In the genomic region with DNA sequence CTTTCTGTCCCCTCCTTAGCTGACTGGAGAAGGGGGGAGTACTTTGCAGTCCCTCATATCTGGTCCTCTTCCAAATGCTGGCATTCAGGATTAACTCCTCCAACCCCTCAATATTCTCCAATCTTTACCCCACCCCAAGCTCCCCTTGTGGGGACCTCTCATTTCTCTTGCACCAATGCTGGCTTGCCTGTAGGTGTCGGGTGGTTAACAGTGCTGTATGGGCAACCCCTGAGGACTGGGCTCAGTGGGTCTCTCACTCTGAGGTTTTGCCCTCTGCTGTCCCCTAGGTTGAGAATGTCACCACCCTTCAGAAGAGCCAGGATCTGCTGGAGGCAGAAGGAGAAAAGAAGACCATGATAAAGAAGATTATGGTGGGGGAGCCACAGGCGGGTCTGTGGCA, we compare ENCODE assay signal across 29 cellular contexts. TPM values are rescaled to one million over a fixed set of nuclear protein-coding genes. Genes with fewer than 3 reads are reported as not detected.
"Had no signal": no experiment of that assay in that cellular context is flagged by ENCODE, and none has a peak within 500 bp of the region (broad histone marks: within the 10 kb centered on the region; RNA-seq: fewer than 3 reads in every experiment).

No MANE protein-coding gene starts in this region.

- H3K27ac Mint-ChIP-seq: naive thymus-derived CD8-positive, alpha-beta T cell; stimulated activated naive B cell treated with anti-CD40 and anti-IgM and Interleukin-4, amounts not matched to agents 10 μg/mL and 1 μg/mL and 100 μg/mL, for 72 hours; stimulated activated naive CD8-positive, alpha-beta T cell treated with anti-CD3 and anti-CD28 coated beads, Interleukin-15, amount 100 ng/mL, for 72 hours had no signal

- FAIRE-seq: endometrium, frontal cortex had no signal

- ATAC-seq: esophagus mucosa; heart left ventricle; left lobe of liver; mucosa of descending colon; naive thymus-derived CD8-positive, alpha-beta T cell; stimulated activated naive B cell treated with anti-CD40 and anti-IgM and Interleukin-4, amounts not matched to agents 10 μg/mL and 1 μg/mL and 100 μg/mL, for 72 hours; stimulated activated naive CD8-positive, alpha-beta T cell treated with anti-CD3 and anti-CD28 coated beads, Interleukin-15, amount 100 ng/mL, for 72 hours had no signal

- H3K9me3 Mint-ChIP-seq: naive thymus-derived CD8-positive, alpha-beta T cell; stimulated activated naive B cell treated with anti-CD40 and anti-IgM and Interleukin-4, amounts not matched to agents 10 μg/mL and 1 μg/mL and 100 μg/mL, for 72 hours; stimulated activated naive CD8-positive, alpha-beta T cell treated with anti-CD3 and anti-CD28 coated beads, Interleukin-15, amount 100 ng/mL, for 72 hours had no signal

- H3K4me1 ChIP-seq: sigmoid colon, testis, tibial nerve had no signal

- H3K4me3 ChIP-seq: coronary artery, dorsolateral prefrontal cortex, heart left ventricle, mucosa of descending colon, sigmoid colon, skin epidermis, testis, tibial nerve had no signal

- H3K36me3 Mint-ChIP-seq: naive thymus-derived CD8-positive, alpha-beta T cell; stimulated activated naive B cell treated with anti-CD40 and anti-IgM and Interleukin-4, amounts not matched to agents 10 μg/mL and 1 μg/mL and 100 μg/mL, for 72 hours had no signal

- H3K27me3 ChIP-seq: dorsolateral prefrontal cortex, heart left ventricle, sigmoid colon, testis, tibial nerve had no signal

- H3K27ac ChIP-seq: coronary artery, dorsolateral prefrontal cortex, heart left ventricle, sigmoid colon, skin epidermis, testis, tibial nerve had no signal

- H3K4me1 Mint-ChIP-seq: stimulated activated naive B cell treated with anti-CD40 and anti-IgM and Interleukin-4, amounts not matched to agents 10 μg/mL and 1 μg/mL and 100 μg/mL, for 72 hours had no signal

- H3K9me3 ChIP-seq: mucosa of descending colon, sigmoid colon, testis had no signal

- H3K4me3 Mint-ChIP-seq: naive thymus-derived CD8-positive, alpha-beta T cell; stimulated activated naive B cell treated with anti-CD40 and anti-IgM and Interleukin-4, amounts not matched to agents 10 μg/mL and 1 μg/mL and 100 μg/mL, for 72 hours; stimulated activated naive CD8-positive, alpha-beta T cell treated with anti-CD3 and anti-CD28 coated beads, Interleukin-15, amount 100 ng/mL, for 72 hours had no signal

- H3K27me3 Mint-ChIP-seq: stimulated activated naive CD8-positive, alpha-beta T cell treated with anti-CD3 and anti-CD28 coated beads, Interleukin-15, amount 100 ng/mL, for 72 hours had no signal

- DNase-seq: dorsolateral prefrontal cortex; effector CD8-positive, alpha-beta T cell; heart left ventricle; hippocampal formation; islet precursor cell; mammary epithelial cell; mucosa of descending colon; naive thymus-derived CD8-positive, alpha-beta T cell; posterior cingulate gyrus; sigmoid colon; stimulated activated CD4-positive, alpha-beta T cell treated with anti-CD3 and anti-CD28 coated beads, Interleukin-2, amount 100 ng/mL, for 24 hours; stimulated activated CD4-positive, alpha-beta T cell treated with anti-CD3 and anti-CD28 coated beads, Interleukin-4, amount 100 ng/mL, for 4 hours; stimulated activated naive B cell treated with anti-CD40 and anti-IgM and Interleukin-4, amounts not matched to agents 10 μg/mL and 1 μg/mL and 100 μg/mL, for 72 hours; stimulated activated naive CD8-positive, alpha-beta T cell treated with anti-CD3 and anti-CD28 coated beads, Interleukin-15, amount 100 ng/mL, for 72 hours; testis had no signal

RNA-seq across cellular contexts. Expression of a gene that starts 27.0 kb away (rescaled TPM):
- total RNA-seq: glomerular endothelial cell, pulmonary artery endothelial cell had no signal
- polyA plus RNA-seq: mammary epithelial cell; naive thymus-derived CD8-positive, alpha-beta T cell; neural cell had no signal

RNA-seq across cellular contexts. Expression of a gene that starts 45.2 kb away (rescaled TPM):
- total RNA-seq: dorsolateral prefrontal cortex; esophagus mucosa; fibroblast of lung; frontal cortex; glomerular endothelial cell; lower leg skin; naive thymus-derived CD8-positive, alpha-beta T cell; osteocyte; pulmonary artery endothelial cell; sigmoid colon; tibial nerve; ureter had no signal
- polyA plus RNA-seq: fibroblast of lung; naive thymus-derived CD8-positive, alpha-beta T cell; neural cell had no signal
